Comparison of ENCODE assay signal across 13 cellular contexts in genomic region chr20:25453035-25453810, GRCh38. TPM values are rescaled to one million over a fixed set of nuclear protein-coding genes. Genes with fewer than 3 reads are reported as not detected.
A peak's percentile ranks its signal among the peaks of the same experiment; 100 is the strongest.
DNase-seq lines count a peak whose midpoint lies in the region; ATAC-seq, FAIRE-seq and TF ChIP-seq lines count a peak whose summit lies in the region.
"Had no signal": no experiment of that assay in that cellular context is flagged by ENCODE, and none has a peak within 500 bp of the region (broad histone marks: within the 10 kb centered on the region; RNA-seq: fewer than 3 reads in every experiment).

No MANE protein-coding gene starts in this region.

- H3K4me3 ChIP-seq in fibroblast of villous mesenchyme (ENCODE audit: low read depth, low read length), result no peak overlapping the region
- H3K4me3 ChIP-seq in esophagus muscularis mucosa, result no peak overlapping the region
- H3K4me3 ChIP-seq: gastroesophageal sphincter had no signal

- TF ChIP-seq EP300 in esophagus muscularis mucosa (IDR thresholded peaks at IDR 0.05), result no peak

- POLR2A ChIA-PET in HEK293T (lab: Yijun Ruan, JAX), result no interaction called here

- CTCF ChIA-PET in HEK293T (lab: Yijun Ruan, JAX), result no interaction called here

- no peaks in the 10 kb centered on the region for H3K4me1 ChIP-seq in esophagus muscularis mucosa
- H3K4me1 ChIP-seq: gastroesophageal sphincter had no signal

- peaks cover 4 to 50% (median 13%) of the 10 kb centered on the region in 4 donors for H3K36me3 ChIP-seq in esophagus muscularis mucosa

- WGBS in esophagus muscularis mucosa, result 77% methylated on average over 23 of the region's 25 CpGs

- no peak for TF ChIP-seq POLR2A in esophagus muscularis mucosa (IDR thresholded peaks at IDR 0.05; ENCODE audit: low read depth)

- FAIRE-seq in RCC 7860 (lab: Jason Lieb, UNC), result no peak

- no peak for ATAC-seq in GM21576 (IDR thresholded peaks at IDR 0.05; ENCODE audit: unreplicated experiment)
- ATAC-seq: gastroesophageal sphincter had no signal

- H3K27ac ChIP-seq in esophagus muscularis mucosa (replicated peaks in 1 of 4), result no peak overlapping the region
- H3K27ac ChIP-seq: gastroesophageal sphincter had no signal

- TF ChIP-seq CTCF in fibroblast of villous mesenchyme (IDR thresholded peaks at IDR 0.05; ENCODE audit: insufficient read depth, low read depth, low read length) (no peak), esophagus muscularis mucosa (IDR thresholded peaks at IDR 0.05) (no peak)

- H3K9me3 ChIP-seq in esophagus muscularis mucosa, result no peaks in the 10 kb centered on the region
- H3K9me3 ChIP-seq: gastroesophageal sphincter had no signal

- H3K27me3 ChIP-seq in esophagus muscularis mucosa, result no peaks in the 10 kb centered on the region
- H3K27me3 ChIP-seq: gastroesophageal sphincter had no signal

- peak; percentile 22 for DNase-seq in COLO668 (lab: John Stamatoyannopoulos, UW; ENCODE audit: unreplicated experiment)
- DNase-seq in HEK293T (ENCODE audit: extremely low spot score), result peak; percentile 63
- peak; percentile 34 for DNase-seq in RCC 7860 (ENCODE audit: low spot score)
- peak; percentile 75 for DNase-seq in fibroblast of villous mesenchyme (ENCODE audit: low read depth)
- no peak for DNase-seq in esophagus muscularis mucosa (ENCODE audit: extremely low spot score)
- DNase-seq in Ammon's horn (ENCODE audit: low spot score), result no peak
- no peak for DNase-seq in posterior vena cava (ENCODE audit: low spot score)
- DNase-seq: aorta; CD4-positive, CD25-positive, alpha-beta regulatory T cell; mesendoderm; MV-4-11 had no signal

- intact Hi-C loops in esophagus muscularis mucosa (cut with DNase I) (no loop called here), posterior vena cava (cut with DNase I) (no loop called here)

TF ChIP-seq in HEK293T, 16 proteins besides CTCF, POLR2A, EP300 and RAD21:
- TF ChIP-seq FOXA1 (IDR thresholded peaks at IDR 0.05) (no peak), FOXM1 (IDR thresholded peaks at IDR 0.05; ENCODE audit: borderline replicate concordance) (no peak), ZNF384 (IDR thresholded peaks at IDR 0.05) (no peak), PKNOX1 (IDR thresholded peaks at IDR 0.05) (peak; percentile 75), ARNT (IDR thresholded peaks at IDR 0.05) (no peak), ELF4 (IDR thresholded peaks at IDR 0.05) (no peak), TARDBP (IDR thresholded peaks at IDR 0.05) (no peak), LEF1 (IDR thresholded peaks at IDR 0.05; ENCODE audit: borderline replicate concordance) (no peak), L3MBTL2 (conservative IDR thresholded peaks at IDR 0.05) (peak; percentile 69), FOXK2 (IDR thresholded peaks at IDR 0.05) (no peak), BHLHE40 (IDR thresholded peaks at IDR 0.05; ENCODE audit: borderline replicate concordance) (no peak)
TF ChIP-seq in HEK293T: peak in this region for 2.

RNA-seq across cellular contexts. Expression of gene GINS1, which starts 45.8 kb away (rescaled TPM):
- total RNA-seq in fibroblast of villous mesenchyme (7.4 and 13.8 TPM in 2 replicates), esophagus muscularis mucosa (under 1 TPM; 0.33 to 0.63 (median 0.47) TPM), posterior vena cava (under 1 TPM; 0.69 to 0.81 TPM)

Comparison
In these comparisons a context has a peak if more than half of its experiments do, and no peak if none do; other contexts are left out.
1. DNase-seq: peak in COLO668 (single experiment), HEK293T (single experiment), RCC 7860 (single experiment) and fibroblast of villous mesenchyme (single experiment); none in esophagus muscularis mucosa (single experiment), Ammon's horn (single experiment) and posterior vena cava (single experiment).